10 cellular contexts compared by ENCODE assay signal in genomic region chr3:72891053-72891855, GRCh38. TPM values are rescaled to one million over a fixed set of nuclear protein-coding genes. Genes with fewer than 3 reads are reported as not detected.
DNase-seq lines count a peak whose midpoint lies in the region; ATAC-seq and TF ChIP-seq lines count a peak whose summit lies in the region.
"Had no signal": no experiment of that assay in that cellular context is flagged by ENCODE, and none has a peak within 500 bp of the region (broad histone marks: within the 10 kb centered on the region; RNA-seq: fewer than 3 reads in every experiment).

No MANE protein-coding gene starts in this region.

- POLR2A ChIA-PET in AG04449 (lab: Yijun Ruan, JAX): interaction anchor here (0.6 kb wide), 1 partner anchor 182 kb away, joined by 3 read pairs; no protein-coding TSS in a partner anchor

- CTCF ChIA-PET in AG04449 (lab: Yijun Ruan, JAX): interaction anchor here (0.6 to 1.0 kb wide), 6 partner anchors 12 to 172 kb away, joined by 3 to 5 read pairs (median 3); no protein-coding TSS in a partner anchor

- intact Hi-C loops in mucosa of descending colon (cut with DNase I, micrococcal nuclease): no loop called here

- peaks cover 19% of the 10 kb centered on the region for H3K27me3 ChIP-seq in effector memory CD4-positive, alpha-beta T cell (replicated peaks; ENCODE audit: control insufficient read depth, insufficient read depth, low read length, poor library complexity, severe bottlenecking)

- H3K36me3 ChIP-seq in mucosa of descending colon (ENCODE audit: low read depth): no peaks in the 10 kb centered on the region
- no peaks in the 10 kb centered on the region for H3K36me3 ChIP-seq in effector memory CD4-positive, alpha-beta T cell (ENCODE audit: control insufficient read depth, insufficient read depth, low read length)

- TF ChIP-seq CTCF in AG04449 (IDR thresholded peaks at IDR 0.05; ENCODE audit: insufficient read depth, low read length, missing control alignments) (peak; percentile 21), chondrocyte (IDR thresholded peaks at IDR 0.05) (peak; percentile 51), mucosa of descending colon (IDR thresholded peaks at IDR 0.05) (no peak), progenitor cell of endocrine pancreas (IDR thresholded peaks at IDR 0.05; ENCODE audit: unreplicated experiment) (no peak)

- H3K27me3 Mint-ChIP-seq in chondrocyte (ENCODE audit: low read depth) (no peaks in the 10 kb centered on the region), progenitor cell of endocrine pancreas (peaks cover 6% of the 10 kb centered on the region)

- peak overlapping the region; percentile 0; the same call in 1 of the 2 replicates for H3K4me3 ChIP-seq in AG04449 (ENCODE audit: low read depth, low read length)
- H3K4me3 ChIP-seq in mucosa of descending colon: no peak overlapping the region
- no peak overlapping the region for H3K4me3 ChIP-seq in effector memory CD4-positive, alpha-beta T cell (ENCODE audit: insufficient read depth, low read depth, low read length, poor library complexity, severe bottlenecking)

- H3K4me1 ChIP-seq in mucosa of descending colon (ENCODE audit: low read depth): peaks cover 22% of the 10 kb centered on the region
- H3K4me1 ChIP-seq in effector memory CD4-positive, alpha-beta T cell (ENCODE audit: control insufficient read depth, insufficient read depth, low read length, poor library complexity, severe bottlenecking): no peaks in the 10 kb centered on the region

- H3K27ac Mint-ChIP-seq in chondrocyte (ENCODE audit: unreplicated experiment): peak overlapping the region; percentile 96
- no peak overlapping the region for H3K27ac Mint-ChIP-seq in progenitor cell of endocrine pancreas
- H3K27ac Mint-ChIP-seq: activated naive CD8-positive, alpha-beta T cell; IgD-negative memory B cell had no signal

- H3K9me3 ChIP-seq in mucosa of descending colon: no peaks in the 10 kb centered on the region
- no peaks in the 10 kb centered on the region for H3K9me3 ChIP-seq in effector memory CD4-positive, alpha-beta T cell (ENCODE audit: control insufficient read depth, low read length)

- no peaks in the 10 kb centered on the region for H3K9me3 Mint-ChIP-seq in chondrocyte (ENCODE audit: low read depth)
- H3K9me3 Mint-ChIP-seq in progenitor cell of endocrine pancreas (ENCODE audit: low read depth): no peaks in the 10 kb centered on the region
- H3K9me3 Mint-ChIP-seq: IgD-negative memory B cell had no signal

- peaks cover 7% of the 10 kb centered on the region for H3K36me3 Mint-ChIP-seq in chondrocyte (ENCODE audit: low read depth)
- no peaks in the 10 kb centered on the region for H3K36me3 Mint-ChIP-seq in progenitor cell of endocrine pancreas (ENCODE audit: insufficient read depth)
- H3K36me3 Mint-ChIP-seq: IgD-negative memory B cell had no signal

- peak overlapping the region; percentile 83 for H3K4me3 Mint-ChIP-seq in chondrocyte (ENCODE audit: unreplicated experiment)
- H3K4me3 Mint-ChIP-seq in progenitor cell of endocrine pancreas (ENCODE audit: low read depth): no peak overlapping the region
- H3K4me3 Mint-ChIP-seq: activated naive CD8-positive, alpha-beta T cell; IgD-negative memory B cell had no signal

- H3K4me1 Mint-ChIP-seq in chondrocyte (ENCODE audit: low read depth) (peaks cover 61% of the 10 kb centered on the region), progenitor cell of endocrine pancreas (ENCODE audit: low read depth) (peaks cover 21% of the 10 kb centered on the region)

- ATAC-seq in mucosa of descending colon: peak; percentile 38

- DNase-seq in AG04449 (ENCODE audit: low read depth, low spot score) (peak; percentile 99), NCI-H1930 (lab: John Stamatoyannopoulos, UW) (peak; percentile 10 to 37), chondrocyte (ENCODE audit: low spot score) (no peak), mucosa of descending colon (peak in 1 of 3 donors; percentile 35), NCI-H187 treated with DMSO at 0.1 percent for 48 hours (lab: John Stamatoyannopoulos, UW) (no peak), progenitor cell of endocrine pancreas (ENCODE audit: low spot score, unreplicated experiment) (no peak)
- DNase-seq in central memory CD4-positive, alpha-beta T cell: no peak
- no peak for DNase-seq in effector memory CD4-positive, alpha-beta T cell

- no peak overlapping the region for H3K27ac ChIP-seq in effector memory CD4-positive, alpha-beta T cell (ENCODE audit: insufficient read depth, low read length, poor library complexity, severe bottlenecking)

RNA-seq across cellular contexts. Expression of gene GXYLT2, which starts 3.4 kb away (rescaled TPM):
- 93.0 to 140 TPM (median 99.3 TPM) in 3 replicates for total RNA-seq in chondrocyte
- total RNA-seq in mucosa of descending colon: 10 to 100 TPM in 1 of 3 donors, 1 to 10 TPM in 2; 5.3 to 12.5 (median 6.1) TPM
- total RNA-seq in progenitor cell of endocrine pancreas: 6.0 and 7.4 TPM in 2 replicates

RNA-seq across cellular contexts. Expression of gene SHQ1, which starts 43.0 kb away (rescaled TPM):
- total RNA-seq in chondrocyte: 14.8 to 27.5 TPM (median 16.5 TPM) in 3 replicates
- 10 to 100 TPM; 18.1 to 31.6 (median 21.4) TPM for total RNA-seq in mucosa of descending colon
- 19.4 and 26.5 TPM in 2 replicates for total RNA-seq in progenitor cell of endocrine pancreas

Comparison
In these comparisons a context has a peak if more than half of its experiments do, and no peak if none do; other contexts are left out.
1. DNase-seq: peak in AG04449 (single experiment) and NCI-H1930 (2 of 2); none in chondrocyte (single experiment), NCI-H187 treated with DMSO at 0.1 percent for 48 hours (single experiment), central memory CD4-positive, alpha-beta T cell (single experiment), effector memory CD4-positive, alpha-beta T cell (0 of 3) and progenitor cell of endocrine pancreas (single experiment).
2. CTCF ChIP-seq: peak in AG04449 (single experiment) and chondrocyte (single experiment); none in mucosa of descending colon (single experiment) and progenitor cell of endocrine pancreas (single experiment).